ENCODE assay signal across 1 cellular context in genomic region chr1:41840592-41841246, GRCh38.
TF ChIP-seq lines count a peak whose summit lies in the region.

No MANE protein-coding gene starts in this region.

TF ChIP-seq in H1, 55 proteins besides CTCF, POLR2A, EP300 and RAD21 (continued from another document):
- TF ChIP-seq ATF2 (IDR thresholded peaks at IDR 0.05; ENCODE audit: low read length), result no peak
- TF ChIP-seq MAFK (IDR thresholded peaks at IDR 0.05; ENCODE audit: low read depth, low read length), result no peak
- TF ChIP-seq CHD2 (IDR thresholded peaks at IDR 0.05; ENCODE audit: low read length), result no peak
